In genomic region chr6:119476554-119476953, GRCh38 we compare ENCODE assay signal across 13 cellular contexts.
DNase-seq lines count a peak whose midpoint lies in the region; ATAC-seq and TF ChIP-seq lines count a peak whose summit lies in the region.
"Had no signal": no experiment of that assay in that cellular context is flagged by ENCODE, and none has a peak within 500 bp of the region (broad histone marks: within the 10 kb centered on the region; RNA-seq: fewer than 3 reads in every experiment).

No MANE protein-coding gene starts in this region.

- DNase-seq in fibroblast of mammary gland (ENCODE audit: low read depth) (peak; percentile 6), SIG-M5 treated with dmso at 0.1 percent for 504 hours (lab: John Stamatoyannopoulos, UW; ENCODE audit: unreplicated experiment) (no peak), Caco-2 (no peak), NCI-H1048 (lab: John Stamatoyannopoulos, UW) (no peak), NCI-H146 (lab: John Stamatoyannopoulos, UW) (no peak)
- DNase-seq: activated CD8-positive, alpha-beta memory T cell treated with anti-CD3 and anti-CD28 coated beads, Interleukin-2, amount 50 U/mL, for 48 hours; caudate nucleus; NCI-H226 had no signal

- no peaks in the 10 kb centered on the region for H3K4me1 Mint-ChIP-seq in Caco-2 (ENCODE audit: low read depth, unreplicated experiment)
- H3K4me1 Mint-ChIP-seq: memory B cell had no signal

- no peaks in the 10 kb centered on the region for H3K9me3 Mint-ChIP-seq in Caco-2 (ENCODE audit: unreplicated experiment)

- POLR2A ChIA-PET in Caco-2 (lab: Charles Lee) = no interaction called here

- H3K36me3 Mint-ChIP-seq in Caco-2 (ENCODE audit: insufficient read depth, unreplicated experiment) = no peaks in the 10 kb centered on the region
- H3K36me3 Mint-ChIP-seq: memory B cell had no signal

- H3K36me3 ChIP-seq in Caco-2 (ENCODE audit: control insufficient read depth, insufficient read depth, low read length) = no peaks in the 10 kb centered on the region

- TF ChIP-seq CTCF in fibroblast of mammary gland (conservative IDR thresholded peaks at IDR 0.05; ENCODE audit: control insufficient read depth, insufficient read depth, low read depth, low read length) = no peak
- no peak for TF ChIP-seq CTCF in Caco-2 (IDR thresholded peaks at IDR 0.05; ENCODE audit: insufficient read depth in 1 of 2, low read depth in 1 of 2, low read length in 1 of 2, severe bottlenecking in 1 of 2, unreplicated experiment in 1 of 2)

- no TSS peak for BruUV-seq in Caco-2 (replicated peaks; lab: Mats Ljungman, UMichigan)

- no peak overlapping the region for H3K4me3 Mint-ChIP-seq in Caco-2 (ENCODE audit: unreplicated experiment)
- H3K4me3 Mint-ChIP-seq: memory B cell had no signal

- intact Hi-C loops in Caco-2 (cut with micrococcal nuclease; ENCODE audit: unreplicated experiment) = loop anchor here (10.0 kb wide), 1 partner anchor 122 kb away; no protein-coding TSS in a partner anchor

- H3K4me3 ChIP-seq in fibroblast of mammary gland (ENCODE audit: control insufficient read depth, low read depth, low read length) (no peak overlapping the region), Caco-2 (ENCODE audit: low read depth, low read length) (no peak overlapping the region)

- H3K9me3 ChIP-seq in Caco-2 = no peaks in the 10 kb centered on the region

- no peaks in the 10 kb centered on the region for H3K4me1 ChIP-seq in Caco-2

- no peaks in the 10 kb centered on the region for H3K27me3 ChIP-seq in Caco-2 (replicated peaks; ENCODE audit: control insufficient read depth, insufficient read depth, low read length)

- peak; percentile 89 for ATAC-seq in GM18858 (IDR thresholded peaks at IDR 0.05; ENCODE audit: unreplicated experiment)
- peak; percentile 95 for ATAC-seq in GM21576 (IDR thresholded peaks at IDR 0.05; ENCODE audit: unreplicated experiment)
- ATAC-seq in HG03175 (IDR thresholded peaks at IDR 0.05; ENCODE audit: unreplicated experiment) = peak; percentile 70
- ATAC-seq: sciatic nerve had no signal

- CTCF ChIA-PET in Caco-2 (lab: Charles Lee) = no interaction called here

- peaks cover 14% of the 10 kb centered on the region for H3K27me3 Mint-ChIP-seq in Caco-2 (ENCODE audit: insufficient read depth, unreplicated experiment)
- H3K27me3 Mint-ChIP-seq: memory B cell had no signal

- H3K27ac Mint-ChIP-seq in Caco-2 (ENCODE audit: unreplicated experiment) = no peak overlapping the region
- H3K27ac Mint-ChIP-seq: memory B cell had no signal
